11 cellular contexts compared by ENCODE assay signal in genomic region chr17:15946611-15947120, GRCh38. TPM values are rescaled to one million over a fixed set of nuclear protein-coding genes. Genes with fewer than 3 reads are reported as not detected.
DNase-seq lines count a peak whose midpoint lies in the region; ATAC-seq and TF ChIP-seq lines count a peak whose summit lies in the region.
"Had no signal": no experiment of that assay in that cellular context is flagged by ENCODE, and none has a peak within 500 bp of the region (broad histone marks: within the 10 kb centered on the region; RNA-seq: fewer than 3 reads in every experiment).

No MANE protein-coding gene starts in this region.

- 71% methylated on average over 9 of the region's 9 CpGs for WGBS in prostate gland

- no peaks in the 10 kb centered on the region for H3K4me1 ChIP-seq in CD8-positive, alpha-beta memory T cell (ENCODE audit: insufficient read depth, low read length)
- peaks cover 5% of the 10 kb centered on the region for H3K4me1 ChIP-seq in prostate gland (replicated peaks)

- POLR2A ChIA-PET in CD8-positive, alpha-beta memory T cell (lab: Charles Lee) = no interaction called here

- intact Hi-C loops in dendritic cell treated with granulocyte-macrophage colony-stimulating factor and Interleukin-4, amounts not matched to agents 40 ng/mL and 50 ng/mL, for 4 days (cut with micrococcal nuclease) = loop anchor here (2.0 kb wide), 1 partner anchor 52 kb away; the partner anchor contains the start of genes TTC19 and ZSWIM7
- intact Hi-C loops in prostate gland (cut with DNase I) = no loop called here

- H3K4me1 Mint-ChIP-seq in CD8-positive, alpha-beta memory T cell = peaks cover 8 to 10% (median 10%) of the 10 kb centered on the region in 3 donors
- peaks cover 69% of the 10 kb centered on the region for H3K4me1 Mint-ChIP-seq in dendritic cell treated with granulocyte-macrophage colony-stimulating factor and Interleukin-4, amounts not matched to agents 40 ng/mL and 50 ng/mL, for 4 days (ENCODE audit: low read depth)
- peaks cover 12 to 16% of the 10 kb centered on the region in 2 donors for H3K4me1 Mint-ChIP-seq in natural killer cell treated with Interleukin-12 subunit alpha and Interleukin-12 subunit beta and Interleukin-15 and Interleukin-18, amount 100 ng/mL, for 72 hours (ENCODE audit: low read depth in 2 of 2)

- no peaks in the 10 kb centered on the region for H3K9me3 ChIP-seq in CD8-positive, alpha-beta memory T cell (ENCODE audit: low read length)
- H3K9me3 ChIP-seq in prostate gland = no peaks in the 10 kb centered on the region
- H3K9me3 ChIP-seq: tibial artery had no signal

- H3K27ac Mint-ChIP-seq in CD8-positive, alpha-beta memory T cell = no peak overlapping the region
- peak overlapping the region; percentile 83 for H3K27ac Mint-ChIP-seq in dendritic cell treated with granulocyte-macrophage colony-stimulating factor and Interleukin-4, amounts not matched to agents 40 ng/mL and 50 ng/mL, for 4 days
- no peak overlapping the region for H3K27ac Mint-ChIP-seq in natural killer cell treated with Interleukin-12 subunit alpha and Interleukin-12 subunit beta and Interleukin-15 and Interleukin-18, amount 100 ng/mL, for 72 hours

- H3K36me3 ChIP-seq in CD8-positive, alpha-beta memory T cell (ENCODE audit: insufficient read depth, low read length) = no peaks in the 10 kb centered on the region
- no peaks in the 10 kb centered on the region for H3K36me3 ChIP-seq in prostate gland
- H3K36me3 ChIP-seq: tibial artery had no signal

- TF ChIP-seq CTCF in NB4 (IDR thresholded peaks at IDR 0.05; ENCODE audit: low read depth, low read length) (no peak), prostate gland (IDR thresholded peaks at IDR 0.05) (no peak)

- ATAC-seq in natural killer cell treated with Interleukin-12 subunit alpha and Interleukin-12 subunit beta and Interleukin-15 and Interleukin-18, amount 100 ng/mL, for 72 hours = no peak
- ATAC-seq in GM18520 (IDR thresholded peaks at IDR 0.05; ENCODE audit: unreplicated experiment) (no peak), HG02588 (IDR thresholded peaks at IDR 0.05; ENCODE audit: unreplicated experiment) (no peak)
- ATAC-seq: left lobe of liver had no signal

- H3K4me3 Mint-ChIP-seq in CD8-positive, alpha-beta memory T cell = peak overlapping the region in 6 of 7 donors; percentile 60 to 82 (median 68)
- H3K4me3 Mint-ChIP-seq in dendritic cell treated with granulocyte-macrophage colony-stimulating factor and Interleukin-4, amounts not matched to agents 40 ng/mL and 50 ng/mL, for 4 days = peak overlapping the region; percentile 78
- peak overlapping the region; percentile 47 for H3K4me3 Mint-ChIP-seq in natural killer cell treated with Interleukin-12 subunit alpha and Interleukin-12 subunit beta and Interleukin-15 and Interleukin-18, amount 100 ng/mL, for 72 hours

- no peak for TF ChIP-seq POLR2A in NB4 (IDR thresholded peaks at IDR 0.05; ENCODE audit: extremely low read depth, insufficient read length)
- no peak for TF ChIP-seq POLR2A in prostate gland (IDR thresholded peaks at IDR 0.05)

- CTCF ChIA-PET in CD8-positive, alpha-beta memory T cell (lab: Charles Lee) = interaction anchor here (0.6 to 0.7 kb wide), 2 partner anchors 12 to 155 kb away, joined by 3 read pairs; no protein-coding TSS in a partner anchor

- no peak for DNase-seq in CD8-positive, alpha-beta memory T cell
- no peak for DNase-seq in NB4 (ENCODE audit: low read depth)
- no peak for DNase-seq in natural killer cell treated with Interleukin-12 subunit alpha and Interleukin-12 subunit beta and Interleukin-15 and Interleukin-18, amount 100 ng/mL, for 72 hours (ENCODE audit: low spot score)
- no peak for DNase-seq in prostate gland (ENCODE audit: low spot score)
- no peak for DNase-seq in NCI-H128 (lab: John Stamatoyannopoulos, UW; ENCODE audit: unreplicated experiment)
- DNase-seq: NCI-H146, tibial artery had no signal

- H3K9me3 Mint-ChIP-seq in CD8-positive, alpha-beta memory T cell = no peaks in the 10 kb centered on the region
- H3K9me3 Mint-ChIP-seq in dendritic cell treated with granulocyte-macrophage colony-stimulating factor and Interleukin-4, amounts not matched to agents 40 ng/mL and 50 ng/mL, for 4 days = no peaks in the 10 kb centered on the region
- no peaks in the 10 kb centered on the region for H3K9me3 Mint-ChIP-seq in natural killer cell treated with Interleukin-12 subunit alpha and Interleukin-12 subunit beta and Interleukin-15 and Interleukin-18, amount 100 ng/mL, for 72 hours

- no peak overlapping the region for H3K4me3 ChIP-seq in CD8-positive, alpha-beta memory T cell (ENCODE audit: low read length)
- H3K4me3 ChIP-seq in NB4 (ENCODE audit: low read depth, low read length) (peak overlapping the region; percentile 78), prostate gland (no peak overlapping the region)

- H3K27me3 Mint-ChIP-seq in CD8-positive, alpha-beta memory T cell = peaks cover 20 to 37% of the 10 kb centered on the region in 2 donors
- H3K27me3 Mint-ChIP-seq in dendritic cell treated with granulocyte-macrophage colony-stimulating factor and Interleukin-4, amounts not matched to agents 40 ng/mL and 50 ng/mL, for 4 days = peaks cover 9% of the 10 kb centered on the region
- peaks cover 31 to 37% of the 10 kb centered on the region in 2 donors for H3K27me3 Mint-ChIP-seq in natural killer cell treated with Interleukin-12 subunit alpha and Interleukin-12 subunit beta and Interleukin-15 and Interleukin-18, amount 100 ng/mL, for 72 hours

- no peaks in the 10 kb centered on the region for H3K27me3 ChIP-seq in CD8-positive, alpha-beta memory T cell (ENCODE audit: insufficient read depth, low read length, poor library complexity, severe bottlenecking)
- H3K27me3 ChIP-seq in prostate gland (replicated peaks; ENCODE audit: insufficient read depth) = no peaks in the 10 kb centered on the region

- no peaks in the 10 kb centered on the region for H3K36me3 Mint-ChIP-seq in CD8-positive, alpha-beta memory T cell
- peaks cover 23% of the 10 kb centered on the region for H3K36me3 Mint-ChIP-seq in dendritic cell treated with granulocyte-macrophage colony-stimulating factor and Interleukin-4, amounts not matched to agents 40 ng/mL and 50 ng/mL, for 4 days (ENCODE audit: low read depth)
- no peaks in the 10 kb centered on the region for H3K36me3 Mint-ChIP-seq in natural killer cell treated with Interleukin-12 subunit alpha and Interleukin-12 subunit beta and Interleukin-15 and Interleukin-18, amount 100 ng/mL, for 72 hours

- H3K27ac ChIP-seq in CD8-positive, alpha-beta memory T cell (ENCODE audit: low read depth, low read length) = peak overlapping the region; percentile 47
- no peak overlapping the region for H3K27ac ChIP-seq in prostate gland
- H3K27ac ChIP-seq: tibial artery had no signal

RNA-seq across cellular contexts. Expression of gene ADORA2B, which starts 1.7 kb away (rescaled TPM):
- total RNA-seq in CD8-positive, alpha-beta memory T cell = under 1 TPM; 0.88 to 0.95 TPM
- 1.2 TPM for polyA plus RNA-seq in CD8-positive, alpha-beta memory T cell
- 1 to 10 TPM in 1 of 2 donors, under 1 TPM in 1; 0.95 to 3.2 TPM for total RNA-seq in natural killer cell treated with Interleukin-12 subunit alpha and Interleukin-12 subunit beta and Interleukin-15 and Interleukin-18, amount 100 ng/mL, for 72 hours
- total RNA-seq in prostate gland = 10 to 100 TPM in 1 of 2 donors, 1 to 10 TPM in 1; 1.3 to 14.6 TPM

RNA-seq across cellular contexts. Expression of gene ZSWIM7, which starts 52.8 kb away (rescaled TPM):
- 10 to 100 TPM; 11.0 to 12.2 TPM for total RNA-seq in CD8-positive, alpha-beta memory T cell
- polyA plus RNA-seq in CD8-positive, alpha-beta memory T cell = 60.4 TPM
- total RNA-seq in natural killer cell treated with Interleukin-12 subunit alpha and Interleukin-12 subunit beta and Interleukin-15 and Interleukin-18, amount 100 ng/mL, for 72 hours = 10 to 100 TPM in 1 of 2 donors, 1 to 10 TPM in 1; 6.9 to 12.1 TPM
- 10 to 100 TPM; 15.1 to 16.5 TPM for total RNA-seq in prostate gland

RNA-seq across cellular contexts. Expression of gene TTC19, which starts 53.0 kb away (rescaled TPM):
- 10 to 100 TPM; 30.6 to 34.1 TPM for total RNA-seq in CD8-positive, alpha-beta memory T cell
- 40.5 TPM for polyA plus RNA-seq in CD8-positive, alpha-beta memory T cell
- 10 to 100 TPM; 26.3 to 33.3 TPM for total RNA-seq in natural killer cell treated with Interleukin-12 subunit alpha and Interleukin-12 subunit beta and Interleukin-15 and Interleukin-18, amount 100 ng/mL, for 72 hours
- total RNA-seq in prostate gland = 100 to 1,000 TPM in 1 of 2 donors, 10 to 100 TPM in 1; 87.9 to 100 TPM
